In the genomic region with DNA sequence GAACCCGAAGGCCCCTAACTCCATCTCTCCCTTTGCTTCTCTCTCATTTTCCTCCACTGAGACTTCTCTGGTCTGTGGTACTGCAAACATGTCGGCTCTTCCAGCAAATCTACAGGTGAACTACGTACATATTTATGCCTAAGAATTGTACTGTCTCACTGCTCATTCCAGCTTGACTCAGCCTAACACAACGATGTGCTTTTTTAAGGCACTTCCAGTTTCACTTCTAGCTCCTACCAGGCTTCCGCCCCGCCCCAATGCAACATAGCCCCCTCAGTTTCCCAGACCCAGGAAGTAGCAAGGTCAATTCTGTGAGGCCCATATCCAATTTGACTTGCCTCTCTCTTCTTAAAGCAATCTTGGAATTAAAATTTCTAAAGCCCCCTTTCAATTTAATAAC, we compare ENCODE assay signal across 8 cellular contexts.
DNase-seq lines count a peak whose midpoint lies in the region; ATAC-seq and TF ChIP-seq lines count a peak whose summit lies in the region.

No MANE protein-coding gene starts in this region.

- H3K27ac ChIP-seq in OCI-LY1 (ENCODE audit: low read depth, low read length, poor library complexity, severe bottlenecking) (peak overlapping the region; percentile 39), skeletal muscle tissue (ENCODE audit: low read depth, low read length) (peak overlapping the region; percentile 72)

- peaks cover 4% of the 10 kb centered on the region; the same call in 1 of the 2 replicates for H3F3A ChIP-seq in OCI-LY1 (ENCODE audit: insufficient read depth, low read length)

- H3K4me2 ChIP-seq in OCI-LY1 (ENCODE audit: low read length), result peak overlapping the region; percentile 79

- no peaks in the 10 kb centered on the region for H3K9me2 ChIP-seq in OCI-LY1 (ENCODE audit: low read depth, low read length)

- H4K20me1 ChIP-seq in OCI-LY1 (ENCODE audit: insufficient read depth, low read length), result no peaks in the 10 kb centered on the region

- H3K9ac ChIP-seq in OCI-LY1 (ENCODE audit: low read length) (peak overlapping the region; percentile 41), skeletal muscle tissue (ENCODE audit: low read depth in 1 of 3, low read length in 3 of 3) (peak overlapping the region; percentile 26 to 71 (median 47))

- no peaks in the 10 kb centered on the region for H3K9me3 ChIP-seq in OCI-LY1 (ENCODE audit: low read length)
- H3K9me3 ChIP-seq in skeletal muscle tissue (ENCODE audit: control insufficient read depth in 3 of 3, low read length in 3 of 3), result no peaks in the 10 kb centered on the region

- H3K4me3 ChIP-seq in GM12864 (ENCODE audit: low read depth, low read length) (peak overlapping the region; percentile 49), HFF-Myc (replicated peaks; ENCODE audit: low read depth, low read length) (peak overlapping the region; percentile 14), OCI-LY1 (ENCODE audit: low read depth, low read length, poor library complexity, severe bottlenecking) (peak overlapping the region; percentile 49), skeletal muscle tissue (ENCODE audit: low read length in 3 of 3) (peak overlapping the region in 2 of 3 donors; percentile 3 to 62)

- H3K27me3 ChIP-seq in OCI-LY1 (ENCODE audit: insufficient read depth, low read length) (no peaks in the 10 kb centered on the region), skeletal muscle tissue (ENCODE audit: control insufficient read depth in 3 of 3, insufficient read depth in 3 of 3, low read length in 3 of 3) (no peaks in the 10 kb centered on the region)

- no peaks in the 10 kb centered on the region for H3K36me3 ChIP-seq in OCI-LY1 (ENCODE audit: insufficient read depth, low read length)
- no peaks in the 10 kb centered on the region for H3K36me3 ChIP-seq in skeletal muscle tissue (ENCODE audit: control insufficient read depth in 3 of 3, insufficient read depth in 3 of 3, low read length in 3 of 3)

- no peak overlapping the region for H2AFZ ChIP-seq in OCI-LY1 (ENCODE audit: low read length)

- peaks cover 45% of the 10 kb centered on the region for H3K79me2 ChIP-seq in OCI-LY1 (ENCODE audit: insufficient read depth, low read length)

- H3K4me1 ChIP-seq in OCI-LY1 (ENCODE audit: insufficient read depth, low read length, severe bottlenecking) (peaks cover 21% of the 10 kb centered on the region), skeletal muscle tissue (ENCODE audit: control insufficient read depth in 3 of 3, insufficient read depth in 3 of 3, low read length in 3 of 3) (peaks cover 0 to 9% (median 5%) of the 10 kb centered on the region in 3 donors)

- no peak for ATAC-seq in GM18520 (IDR thresholded peaks at IDR 0.05; ENCODE audit: unreplicated experiment)

- DNase-seq in GM12864 (ENCODE audit: low read depth), result peak; percentile 79
- no peak for DNase-seq in HFF-Myc (ENCODE audit: extremely low read depth, low read depth)
- DNase-seq in activated effector memory CD4-positive, alpha-beta T cell treated with anti-CD3 and anti-CD28 coated beads, Interleukin-2, amount 50 U/mL, for 16 hours, result peak; percentile 86
- DNase-seq in globus pallidus (ENCODE audit: low spot score), result peak; percentile 48
- DNase-seq in RKO (ENCODE audit: low spot score), result no peak

- TF ChIP-seq CTCF in GM12864 (IDR thresholded peaks at IDR 0.05; ENCODE audit: low read depth, low read length, missing control alignments) (no peak), HFF-Myc (IDR thresholded peaks at IDR 0.05; ENCODE audit: low read depth, low read length, missing control alignments) (no peak), OCI-LY1 (IDR thresholded peaks at IDR 0.05; ENCODE audit: low read length) (no peak)

Comparison
In these comparisons a context has a peak if more than half of its experiments do, and no peak if none do; other contexts are left out.
1. DNase-seq: peak in GM12864 (single experiment), activated effector memory CD4-positive, alpha-beta T cell treated with anti-CD3 and anti-CD28 coated beads, Interleukin-2, amount 50 U/mL, for 16 hours (single experiment) and globus pallidus (single experiment); none in HFF-Myc (single experiment) and RKO (single experiment).
2. Peak in every context shown above with its lines, with median percentiles within 50 percentile points of each other: H3K4me3 ChIP-seq.